ENCODE assay signal across 8 cellular contexts in genomic region chr5:173972844-173973613, GRCh38. TPM values are rescaled to one million over a fixed set of nuclear protein-coding genes. Genes with fewer than 3 reads are reported as not detected.
DNase-seq lines count a peak whose midpoint lies in the region; ATAC-seq and TF ChIP-seq lines count a peak whose summit lies in the region.

No MANE protein-coding gene starts in this region.

- ATAC-seq in T-helper 17 cell (peak; percentile 89), right cardiac atrium (peak; percentile 83 to 85), psoas muscle (peak; percentile 73 to 85 (median 82)), upper lobe of right lung (peak; percentile 91)

- peaks cover 11% of the 10 kb centered on the region for H3K4me1 Mint-ChIP-seq in T-helper 17 cell

- TF ChIP-seq CTCF in psoas muscle (IDR thresholded peaks at IDR 0.05) (peak; percentile 93), upper lobe of right lung (IDR thresholded peaks at IDR 0.05) (peak; percentile 86)

- H3K27me3 ChIP-seq in H7 (ENCODE audit: control insufficient read depth, insufficient read depth, low read length): peaks cover 1% of the 10 kb centered on the region
- no peaks in the 10 kb centered on the region for H3K27me3 ChIP-seq in right cardiac atrium (ENCODE audit: control insufficient read depth, insufficient read depth)
- no peaks in the 10 kb centered on the region for H3K27me3 ChIP-seq in psoas muscle (ENCODE audit: insufficient read depth in 3 of 3, low read length in 2 of 3)
- H3K27me3 ChIP-seq in upper lobe of right lung: no peaks in the 10 kb centered on the region

- H3K36me3 ChIP-seq in H7 (replicated peaks; ENCODE audit: control insufficient read depth, insufficient read depth, low read length) (no peaks in the 10 kb centered on the region), psoas muscle (ENCODE audit: insufficient read depth in 1 of 2, low read depth in 1 of 2) (no peaks in the 10 kb centered on the region), upper lobe of right lung (no peaks in the 10 kb centered on the region)

- DNase-seq in DMS114 treated with DMSO at 0.1 percent for 48 hours (lab: John Stamatoyannopoulos, UW; ENCODE audit: unreplicated experiment): peak; percentile 73
- peak; percentile 88 for DNase-seq in H7
- peak; percentile 66 for DNase-seq in NCI-H1092 treated with DMSO at 0.1 percent for 48 hours (lab: John Stamatoyannopoulos, UW)
- DNase-seq in T-helper 17 cell: peak; percentile 47 to 65 (median 55)
- peak in 55 of 58 donors; percentile 53 to 91 (median 75) for DNase-seq in anterior cingulate cortex (lab: John Stamatoyannopoulos, UW)
- peak; percentile 83 to 91 (median 87) for DNase-seq in right cardiac atrium
- DNase-seq in psoas muscle: peak; percentile 79 to 88
- peak; percentile 85 for DNase-seq in upper lobe of right lung

- H3K4me3 Mint-ChIP-seq in T-helper 17 cell: peak overlapping the region; percentile 82

- intact Hi-C loops in right cardiac atrium (cut with DNase I) (loop anchor here (1.0 to 5.0 kb wide), 5 partner anchors 86 to 355 kb away; partner anchors contain the start of gene CPEB4 (in 1 of the 4)), psoas muscle (cut with DNase I) (loop anchor here (1.0 to 10.0 kb wide), 8 partner anchors 84 to 354 kb away; partner anchors contain the start of gene CPEB4 (in 1 of the 2)), upper lobe of right lung (cut with DNase I) (loop anchor here (5.0 kb wide), 1 partner anchor 351 kb away; no protein-coding TSS in a partner anchor)

- WGBS in right cardiac atrium: 4% methylated on average over 31 of the region's 31 CpGs
- WGBS in psoas muscle, 3 donors: 1 to 3% (median 3%) methylated on average over 31 of the region's 31 CpGs

- H3K27ac ChIP-seq in right cardiac atrium (ENCODE audit: low read length) (peak overlapping the region; percentile 38), psoas muscle (peak overlapping the region; percentile 68), upper lobe of right lung (peak overlapping the region; percentile 42)

- no peaks in the 10 kb centered on the region for H3K9me3 ChIP-seq in T-helper 17 cell (ENCODE audit: control insufficient read depth, low read length, poor library complexity, severe bottlenecking)
- H3K9me3 ChIP-seq in right cardiac atrium (ENCODE audit: control insufficient read depth, low read length): no peaks in the 10 kb centered on the region
- H3K9me3 ChIP-seq in psoas muscle: no peaks in the 10 kb centered on the region
- no peaks in the 10 kb centered on the region for H3K9me3 ChIP-seq in upper lobe of right lung

- H3K27me3 Mint-ChIP-seq in T-helper 17 cell: peaks cover 42% of the 10 kb centered on the region

- peak overlapping the region; percentile 49 for H3K27ac Mint-ChIP-seq in T-helper 17 cell

- peaks cover 6% of the 10 kb centered on the region for H3K4me1 ChIP-seq in right cardiac atrium (ENCODE audit: control insufficient read depth, insufficient read depth, low read length)
- peaks cover 5% of the 10 kb centered on the region for H3K4me1 ChIP-seq in psoas muscle
- peaks cover 16% of the 10 kb centered on the region for H3K4me1 ChIP-seq in upper lobe of right lung

- peak overlapping the region; percentile 41 for H3K4me3 ChIP-seq in H7 (ENCODE audit: insufficient read depth, low read depth, low read length)
- peak overlapping the region; percentile 23 for H3K4me3 ChIP-seq in right cardiac atrium (ENCODE audit: low read length)
- peak overlapping the region; percentile 55 for H3K4me3 ChIP-seq in psoas muscle
- H3K4me3 ChIP-seq in upper lobe of right lung: peak overlapping the region; percentile 55

- H3K36me3 Mint-ChIP-seq in T-helper 17 cell (ENCODE audit: low read depth): peaks cover 6% of the 10 kb centered on the region

RNA-seq across cellular contexts. Expression of gene C5orf47, which starts 15.9 kb away (rescaled TPM):
- total RNA-seq in H7 (2014; rRNA removed; shearing (Covaris generic)): 0.07 and 0.28 TPM in 2 replicates
- total RNA-seq in T-helper 17 cell (under 1 TPM in 1 of 2 donors, not detected in 1; 0.22 TPM), right cardiac atrium (under 1 TPM in 1 of 4 donors, not detected in 3; 0.22 TPM), psoas muscle (under 1 TPM in 2 of 4 donors, not detected in 2; 0.11 to 0.17 TPM), upper lobe of right lung (not detected)
- polyA plus RNA-seq in right cardiac atrium (0.09 TPM), psoas muscle (under 1 TPM; 0.01 to 0.49 (median 0.14) TPM)

Comparison
In these comparisons a context has a peak if more than half of its experiments do, and no peak if none do; other contexts are left out.
1. Peak in every context shown above with its lines: DNase-seq, ATAC-seq, H3K4me3 ChIP-seq and H3K27ac ChIP-seq.